Comparison of ENCODE assay signal across 18 cellular contexts in genomic region chr5:40599676-40600075, GRCh38.
DNase-seq lines count a peak whose midpoint lies in the region; ATAC-seq, FAIRE-seq and TF ChIP-seq lines count a peak whose summit lies in the region.
"Had no signal": no experiment of that assay in that cellular context is flagged by ENCODE, and none has a peak within 500 bp of the region (broad histone marks: within the 10 kb centered on the region; RNA-seq: fewer than 3 reads in every experiment).

No MANE protein-coding gene starts in this region.

- H3K4me1 Mint-ChIP-seq in stimulated activated naive CD8-positive, alpha-beta T cell treated with anti-CD3 and anti-CD28 coated beads, Interleukin-15, Interleukin-2, amounts not matched to agents 100 ng/mL and 50 ng/mL, for 24 hours (ENCODE audit: low read depth): peaks cover 38% of the 10 kb centered on the region
- peaks cover 18% of the 10 kb centered on the region for H3K4me1 Mint-ChIP-seq in activated CD8-positive, alpha-beta T cell treated with anti-CD3 and anti-CD28 coated beads, Interleukin-2, amount 10 ng/mL, durations not matched to agents 7 days and 5 days (ENCODE audit: low read depth)
- H3K4me1 Mint-ChIP-seq in HFFc6 (ENCODE audit: low read depth): peaks cover 41% of the 10 kb centered on the region

- POLR2A ChIA-PET in activated CD8-positive, alpha-beta T cell treated with anti-CD3 and anti-CD28 coated beads, Interleukin-2, amount 10 ng/mL, durations not matched to agents 7 days and 5 days (lab: Charles Lee): interaction anchor here (1.2 kb wide), 1 partner anchor 53 kb away, joined by 4 read pairs; no protein-coding TSS in a partner anchor

- peak overlapping the region; percentile 21 for H3K27ac Mint-ChIP-seq in stimulated activated naive CD8-positive, alpha-beta T cell treated with anti-CD3 and anti-CD28 coated beads, Interleukin-15, Interleukin-2, amounts not matched to agents 100 ng/mL and 50 ng/mL, for 24 hours
- peak overlapping the region; percentile 2 for H3K27ac Mint-ChIP-seq in activated CD8-positive, alpha-beta T cell treated with anti-CD3 and anti-CD28 coated beads, Interleukin-2, amount 10 ng/mL, durations not matched to agents 7 days and 5 days
- no peak overlapping the region for H3K27ac Mint-ChIP-seq in HFFc6
- H3K27ac Mint-ChIP-seq: B cell, CD14-positive monocyte had no signal

- H3K27me3 Mint-ChIP-seq in stimulated activated naive CD8-positive, alpha-beta T cell treated with anti-CD3 and anti-CD28 coated beads, Interleukin-15, Interleukin-2, amounts not matched to agents 100 ng/mL and 50 ng/mL, for 24 hours: no peaks in the 10 kb centered on the region
- H3K27me3 Mint-ChIP-seq in activated CD8-positive, alpha-beta T cell treated with anti-CD3 and anti-CD28 coated beads, Interleukin-2, amount 10 ng/mL, durations not matched to agents 7 days and 5 days (ENCODE audit: low read depth): no peaks in the 10 kb centered on the region
- peaks cover 2% of the 10 kb centered on the region; the same call in 1 of the 2 replicates for H3K27me3 Mint-ChIP-seq in HFFc6 (ENCODE audit: insufficient read depth)
- H3K27me3 Mint-ChIP-seq: B cell had no signal

- TF ChIP-seq CTCF in keratinocyte (optimal IDR thresholded peaks at IDR 0.05 in 1 of 3, IDR thresholded peaks at IDR 0.05 in 1 of 3, conservative IDR thresholded peaks at IDR 0.05 in 1 of 3; ENCODE audit: extremely low read depth in 1 of 3, insufficient read depth in 2 of 3, low read length in 3 of 3) (no peak), HFFc6 (IDR thresholded peaks at IDR 0.05) (no peak), MM.1S (IDR thresholded peaks at IDR 0.05; ENCODE audit: low read length) (no peak)

- H3K27me3 ChIP-seq in keratinocyte (ENCODE audit: control insufficient read depth, extremely low read depth, insufficient read depth, low read length): no peaks in the 10 kb centered on the region
- H3K27me3 ChIP-seq in MM.1S (replicated peaks; ENCODE audit: insufficient read depth, low read length): no peaks in the 10 kb centered on the region
- H3K27me3 ChIP-seq: Peyer's patch had no signal

- H3K4me3 Mint-ChIP-seq in stimulated activated naive CD8-positive, alpha-beta T cell treated with anti-CD3 and anti-CD28 coated beads, Interleukin-15, Interleukin-2, amounts not matched to agents 100 ng/mL and 50 ng/mL, for 24 hours: no peak overlapping the region
- no peak overlapping the region for H3K4me3 Mint-ChIP-seq in activated CD8-positive, alpha-beta T cell treated with anti-CD3 and anti-CD28 coated beads, Interleukin-2, amount 10 ng/mL, durations not matched to agents 7 days and 5 days
- H3K4me3 Mint-ChIP-seq in HFFc6: no peak overlapping the region
- H3K4me3 Mint-ChIP-seq: B cell, CD14-positive monocyte had no signal

- H3K9me3 ChIP-seq in keratinocyte (ENCODE audit: control insufficient read depth, low read depth, low read length): no peaks in the 10 kb centered on the region
- no peaks in the 10 kb centered on the region for H3K9me3 ChIP-seq in MM.1S (replicated peaks; ENCODE audit: insufficient read depth, low read length)
- H3K9me3 ChIP-seq: A549, Peyer's patch had no signal

- no peaks in the 10 kb centered on the region for H3K9me2 ChIP-seq in MM.1S (replicated peaks; ENCODE audit: insufficient read depth, low read length)

- FAIRE-seq in keratinocyte (lab: Jason Lieb, UNC) (peak; percentile 58), GM12892 (lab: Jason Lieb, UNC) (no peak)
- FAIRE-seq: A549 had no signal

- no peaks in the 10 kb centered on the region for H3F3A ChIP-seq in MM.1S (ENCODE audit: insufficient read depth, low read length)

- H3K4me1 ChIP-seq in keratinocyte (ENCODE audit: control insufficient read depth, extremely low read depth, insufficient read depth, low read length) (peaks cover 28% of the 10 kb centered on the region), MM.1S (ENCODE audit: low read length) (no peaks in the 10 kb centered on the region)
- H3K4me1 ChIP-seq: Peyer's patch had no signal

- no peaks in the 10 kb centered on the region for H3K9me3 Mint-ChIP-seq in stimulated activated naive CD8-positive, alpha-beta T cell treated with anti-CD3 and anti-CD28 coated beads, Interleukin-15, Interleukin-2, amounts not matched to agents 100 ng/mL and 50 ng/mL, for 24 hours
- H3K9me3 Mint-ChIP-seq in activated CD8-positive, alpha-beta T cell treated with anti-CD3 and anti-CD28 coated beads, Interleukin-2, amount 10 ng/mL, durations not matched to agents 7 days and 5 days (ENCODE audit: insufficient read depth): no peaks in the 10 kb centered on the region
- no peaks in the 10 kb centered on the region for H3K9me3 Mint-ChIP-seq in HFFc6
- H3K9me3 Mint-ChIP-seq: CD14-positive monocyte had no signal

- H3K4me3 ChIP-seq in keratinocyte (ENCODE audit: control insufficient read depth in 2 of 3, extremely low read depth in 1 of 3, insufficient read depth in 2 of 3, low read depth in 1 of 3, low read length in 3 of 3) (no peak overlapping the region), MM.1S (ENCODE audit: low read length) (no peak overlapping the region)
- H3K4me3 ChIP-seq: A549, Peyer's patch had no signal

- dilution Hi-C loops in keratinocyte (cut with MboI; ENCODE audit: extremely low pct_ligation_motif_present, low sequenced_read_pairs): no loop called here

- H3K9ac ChIP-seq in keratinocyte (ENCODE audit: control insufficient read depth, extremely low read depth, insufficient read depth, low read length): no peak overlapping the region
- no peak overlapping the region for H3K9ac ChIP-seq in MM.1S (ENCODE audit: low read length)

- H3K9me1 ChIP-seq in keratinocyte (ENCODE audit: control insufficient read depth, extremely low read depth, insufficient read depth, low read length): no peaks in the 10 kb centered on the region

- DNase-seq in stimulated activated naive CD8-positive, alpha-beta T cell treated with anti-CD3 and anti-CD28 coated beads, Interleukin-15, Interleukin-2, amounts not matched to agents 100 U/mL and 50 U/mL, for 24 hours: no peak
- no peak for DNase-seq in activated CD8-positive, alpha-beta T cell treated with anti-CD3 and anti-CD28 coated beads, Interleukin-2, amount 10 ng/mL, durations not matched to agents 7 days and 5 days
- DNase-seq in keratinocyte (ENCODE audit: low read depth, low spot score): no peak
- no peak for DNase-seq in GM12892 (ENCODE audit: insufficient read length)
- DNase-seq in foreskin melanocyte: no peak
- DNase-seq in HFFc6: no peak
- DNase-seq in MM.1S: no peak
- DNase-seq: GDM1, NCI-H1092 treated with DMSO at 0.1 percent for 48 hours, NCI-H2029, NCI-H345, NCI-H524, NCI-H82, Peyer's patch had no signal

- CTCF ChIA-PET in activated CD8-positive, alpha-beta T cell treated with anti-CD3 and anti-CD28 coated beads, Interleukin-2, amount 10 ng/mL, durations not matched to agents 7 days and 5 days (lab: Charles Lee): interaction anchor here (1.0 to 1.6 kb wide), 2 partner anchors 14 to 87 kb away, joined by 3 to 5 read pairs; no protein-coding TSS in a partner anchor

- H3K79me2 ChIP-seq in keratinocyte (ENCODE audit: control insufficient read depth, insufficient read depth, low read length) (no peaks in the 10 kb centered on the region), MM.1S (ENCODE audit: low read length) (no peaks in the 10 kb centered on the region)

- no peak for TF ChIP-seq POLR2A in GM12892 (IDR thresholded peaks at IDR 0.05; ENCODE audit: low read depth, low read length)

- H4K20me1 ChIP-seq in keratinocyte (ENCODE audit: control insufficient read depth, extremely low read depth, insufficient read depth, low read length) (no peaks in the 10 kb centered on the region), MM.1S (ENCODE audit: insufficient read depth, low read length) (no peaks in the 10 kb centered on the region)

- H3K4me2 ChIP-seq in keratinocyte (ENCODE audit: control insufficient read depth, extremely low read depth, insufficient read depth, low read depth, low read length): no peak overlapping the region
- no peak overlapping the region for H3K4me2 ChIP-seq in MM.1S (ENCODE audit: low read depth, low read length)
- H3K4me2 ChIP-seq: A549 had no signal

- H3K27ac ChIP-seq in keratinocyte (ENCODE audit: control insufficient read depth, insufficient read depth, low read length): no peak overlapping the region
- H3K27ac ChIP-seq in MM.1S (ENCODE audit: low read length): no peak overlapping the region
- H3K27ac ChIP-seq: A549, Peyer's patch had no signal

- no peak for ATAC-seq in stimulated activated naive CD8-positive, alpha-beta T cell treated with anti-CD3 and anti-CD28 coated beads, Interleukin-15, Interleukin-2, amounts not matched to agents 100 U/mL and 50 U/mL, for 24 hours
- ATAC-seq in activated CD8-positive, alpha-beta T cell treated with anti-CD3 and anti-CD28 coated beads, Interleukin-2, amount 10 ng/mL, durations not matched to agents 7 days and 5 days: no peak
- ATAC-seq: A549 had no signal

- no peak overlapping the region for H2AFZ ChIP-seq in keratinocyte (ENCODE audit: control insufficient read depth, low read length)
- H2AFZ ChIP-seq in MM.1S (ENCODE audit: low read length): no peak overlapping the region

- H3K36me3 ChIP-seq in keratinocyte (ENCODE audit: control insufficient read depth in 2 of 2, extremely low read depth in 1 of 2, insufficient read depth in 2 of 2, low read length in 2 of 2) (no peaks in the 10 kb centered on the region), MM.1S (replicated peaks; ENCODE audit: insufficient read depth, low read length) (no peaks in the 10 kb centered on the region)
- H3K36me3 ChIP-seq: Peyer's patch had no signal

- no peaks in the 10 kb centered on the region for H3K36me3 Mint-ChIP-seq in stimulated activated naive CD8-positive, alpha-beta T cell treated with anti-CD3 and anti-CD28 coated beads, Interleukin-15, Interleukin-2, amounts not matched to agents 100 ng/mL and 50 ng/mL, for 24 hours (ENCODE audit: low read depth)
- peaks cover 2% of the 10 kb centered on the region for H3K36me3 Mint-ChIP-seq in activated CD8-positive, alpha-beta T cell treated with anti-CD3 and anti-CD28 coated beads, Interleukin-2, amount 10 ng/mL, durations not matched to agents 7 days and 5 days (ENCODE audit: low read depth)
- H3K36me3 Mint-ChIP-seq in HFFc6 (ENCODE audit: low read depth): no peaks in the 10 kb centered on the region
- H3K36me3 Mint-ChIP-seq: CD14-positive monocyte had no signal
